ENCODE assay signal across 8 cellular contexts in genomic region chr18:79068946-79069791, GRCh38. TPM values are rescaled to one million over a fixed set of nuclear protein-coding genes. Genes with fewer than 3 reads are reported as not detected.
DNase-seq lines count a peak whose midpoint lies in the region; ATAC-seq and TF ChIP-seq lines count a peak whose summit lies in the region.

Gene ATP9B, plus strand, starts transcription at chr18:79069394. Its CDS starts 17 bp downstream, at chr18:79069411.

- H3K4me3 ChIP-seq in liver (ENCODE audit: low read depth in 1 of 3, low read length in 3 of 3): peak within 1 kb of the TSS; percentile 75 to 100 (median 76)

- H3K9me3 ChIP-seq in liver (ENCODE audit: control insufficient read depth in 4 of 4, low read length in 3 of 4): peaks cover 4 to 14% (median 9%) of the 10 kb centered on the region in 4 donors

- no peak for TF ChIP-seq CTCF in liver (IDR thresholded peaks at IDR 0.05; ENCODE audit: low read depth, low read length, missing input control)

- no peaks in the 10 kb centered on the region for H3K36me3 ChIP-seq in liver (ENCODE audit: control insufficient read depth in 4 of 4, insufficient read depth in 3 of 4, low read depth in 1 of 4, low read length in 3 of 4)

- H3K27ac ChIP-seq in liver (ENCODE audit: low read depth in 1 of 2, low read length in 2 of 2): peak within 1 kb of the TSS; percentile 92 to 95

- no peak for TF ChIP-seq RAD21 in liver (IDR thresholded peaks at IDR 0.05)

- H3K27me3 ChIP-seq in liver (ENCODE audit: control insufficient read depth in 4 of 4, insufficient read depth in 4 of 4, low read length in 3 of 4): no peaks in the 10 kb centered on the region

- DNase-seq in C1 segment of cervical spinal cord (lab: John Stamatoyannopoulos, UW) (peak; percentile 82 to 98 (median 96)), NCI-H774 (lab: John Stamatoyannopoulos, UW) (peak; percentile 91), dermis blood vessel endothelial cell (peak; percentile 99)
- peak; percentile 98 for DNase-seq in activated CD4-positive, alpha-beta T cell treated with anti-CD3 and anti-CD28 coated beads, Interleukin-2, amount 50 U/mL, for 4 hours
- DNase-seq in stimulated activated CD4-positive, alpha-beta T cell treated with anti-CD3 and anti-CD28 coated beads, Interleukin-4, amount 100 ng/mL, for 24 hours: peak; percentile 99

- peak; percentile 95 for ATAC-seq in GM19324 (IDR thresholded peaks at IDR 0.05; ENCODE audit: low FRiP score, unreplicated experiment)
- ATAC-seq in HG03469 (IDR thresholded peaks at IDR 0.05; ENCODE audit: unreplicated experiment): peak; percentile 79

- peaks cover 0 to 15% (median 9%) of the 10 kb centered on the region in 4 donors for H3K4me1 ChIP-seq in liver (ENCODE audit: control insufficient read depth in 4 of 4, insufficient read depth in 4 of 4, low read length in 3 of 4)

- H3K9ac ChIP-seq in liver (ENCODE audit: low read depth in 1 of 2, low read length in 2 of 2): peak within 1 kb of the TSS; percentile 54 to 96

- under 1% methylated on average over 118 of the region's 118 CpGs for WGBS in liver

TF ChIP-seq in liver, 16 proteins besides CTCF, POLR2A, EP300 and RAD21:
- TF ChIP-seq NR2F2 (IDR thresholded peaks at IDR 0.05): no peak
- peak; percentile 42 for TF ChIP-seq FOXA1 (IDR thresholded peaks at IDR 0.05)
- TF ChIP-seq JUND (IDR thresholded peaks at IDR 0.05): peak; percentile 14 to 36
- no peak for TF ChIP-seq RXRA (IDR thresholded peaks at IDR 0.05)
- no peak for TF ChIP-seq FOXA2 (IDR thresholded peaks at IDR 0.05)
- TF ChIP-seq HNF4A (conservative IDR thresholded peaks at IDR 0.05): no peak
- peak; percentile 39 for TF ChIP-seq REST (IDR thresholded peaks at IDR 0.05)
- TF ChIP-seq GABPA (IDR thresholded peaks at IDR 0.05 in 1 of 2, conservative IDR thresholded peaks at IDR 0.05 in 1 of 2): peak in 1 of 2 donors; percentile 52
- peak in 1 of 2 donors; percentile 71 for TF ChIP-seq EGR1 (IDR thresholded peaks at IDR 0.05; ENCODE audit: low read depth in 2 of 2)
- peak; percentile 97 for TF ChIP-seq YY1 (IDR thresholded peaks at IDR 0.05)
- peak; percentile 89 for TF ChIP-seq SP1 (IDR thresholded peaks at IDR 0.05)
- no peak for TF ChIP-seq TAF1 (conservative IDR thresholded peaks at IDR 0.05)
- no peak for TF ChIP-seq ZBTB33 (IDR thresholded peaks at IDR 0.05)
- no peak for TF ChIP-seq ATF3 (IDR thresholded peaks at IDR 0.05)
TF ChIP-seq in liver: peak in this region for 7.

RNA-seq across cellular contexts. Expression of gene ATP9B, which starts in this region (rescaled TPM):
- total RNA-seq in dermis blood vessel endothelial cell (26.9 and 27.4 TPM in 2 replicates), liver (10 to 100 TPM; 23.1 to 31.4 TPM)
- 1 to 10 TPM; 7.1 to 8.0 TPM for polyA plus RNA-seq in liver

Comparison
In these comparisons a context has a peak if more than half of its experiments do, and no peak if none do; other contexts are left out.
1. Peak in every context shown above with its lines: DNase-seq, ATAC-seq, H3K4me3 ChIP-seq and H3K27ac ChIP-seq.